In the genomic region with DNA sequence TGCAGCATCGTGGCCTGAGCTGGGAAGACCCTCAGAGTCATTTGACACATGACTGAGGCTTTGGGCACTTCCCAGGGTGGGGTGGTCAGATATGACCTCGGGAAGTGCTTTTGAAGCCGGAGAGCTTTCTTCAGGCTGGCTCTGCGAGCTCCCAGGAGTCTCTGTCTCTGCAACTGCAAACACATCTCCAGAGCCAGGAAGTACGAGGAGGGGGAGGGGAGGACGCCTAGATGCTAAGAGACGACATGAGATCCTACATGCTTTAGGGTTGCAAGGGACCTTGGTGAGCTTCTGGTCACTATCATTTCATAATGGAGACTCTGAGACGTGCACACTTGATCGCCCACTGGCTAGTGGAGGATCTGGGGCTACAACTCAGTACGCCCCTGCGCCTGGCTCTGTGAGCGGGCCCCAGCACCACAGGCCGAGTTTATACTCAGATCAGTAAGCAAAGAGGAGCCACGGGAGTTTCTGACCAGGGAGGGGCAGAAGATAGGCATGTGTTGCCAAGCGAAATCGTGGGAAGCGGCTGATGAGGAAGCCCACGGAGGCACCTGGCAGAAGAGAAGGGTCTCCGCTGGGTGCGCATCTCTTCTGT, we compare ENCODE assay signal across 9 cellular contexts. TPM values are rescaled to one million over a fixed set of nuclear protein-coding genes. Genes with fewer than 3 reads are reported as not detected.
DNase-seq lines count a peak whose midpoint lies in the region; ATAC-seq, FAIRE-seq and TF ChIP-seq lines count a peak whose summit lies in the region.
"Had no signal": no experiment of that assay in that cellular context is flagged by ENCODE, and none has a peak within 500 bp of the region (broad histone marks: within the 10 kb centered on the region; RNA-seq: fewer than 3 reads in every experiment).

No MANE protein-coding gene starts in this region.

- peaks cover 5 to 83% (median 32%) of the 10 kb centered on the region in 4 donors for H3K27me3 ChIP-seq in esophagus muscularis mucosa
- peaks cover 8 to 77% (median 35%) of the 10 kb centered on the region in 7 donors for H3K27me3 ChIP-seq in spleen (replicated peaks in 1 of 7)

- FAIRE-seq in kidney (lab: Jason Lieb, UNC), result no peak
- FAIRE-seq: A204.1 had no signal

- CTCF ChIA-PET in RWPE1 (lab: Yijun Ruan, JAX), result interaction anchor here (0.5 to 2.4 kb wide), 27 partner anchors 12 to 498 kb away, joined by 3 to 42 read pairs (median 4); no protein-coding TSS in a partner anchor

- H3K9me3 ChIP-seq in esophagus muscularis mucosa, result no peaks in the 10 kb centered on the region
- no peaks in the 10 kb centered on the region for H3K9me3 ChIP-seq in spleen
- H3K9me3 ChIP-seq in kidney (ENCODE audit: control insufficient read depth in 1 of 2, low read length in 2 of 2), result no peaks in the 10 kb centered on the region

- POLR2A ChIA-PET in RWPE1 (lab: Yijun Ruan, JAX; ENCODE audit: low non-redundant PET), result no interaction called here

- no peak for TF ChIP-seq POLR2A in esophagus muscularis mucosa (IDR thresholded peaks at IDR 0.05; ENCODE audit: low read depth)
- TF ChIP-seq POLR2A in spleen (IDR thresholded peaks at IDR 0.05), result no peak

- no peak for TF ChIP-seq CTCF in RWPE1 (conservative IDR thresholded peaks at IDR 0.05; ENCODE audit: low read depth)
- TF ChIP-seq CTCF in esophagus muscularis mucosa (IDR thresholded peaks at IDR 0.05), result no peak
- no peak for TF ChIP-seq CTCF in spleen (IDR thresholded peaks at IDR 0.05 in 8 of 11, conservative IDR thresholded peaks at IDR 0.05 in 3 of 11)
- no peak for TF ChIP-seq CTCF in kidney (IDR thresholded peaks at IDR 0.05; ENCODE audit: borderline replicate concordance, extremely low read depth, insufficient read depth)

- TF ChIP-seq EP300 in esophagus muscularis mucosa (IDR thresholded peaks at IDR 0.05), result no peak

- whole genome bisulfite sequencing in esophagus muscularis mucosa, result 39% methylated on average over 15 of the region's 20 CpGs
- 37 to 43% (median 41%) methylated on average over 19 to 20 of the region's 20 CpGs for WGBS in spleen, 5 donors

- peak; percentile 22 for DNase-seq in NCI-H2196 (lab: John Stamatoyannopoulos, UW; ENCODE audit: unreplicated experiment)
- no peak for DNase-seq in NCI-H2196 treated with DMSO at 0.1 percent for 48 hours (lab: John Stamatoyannopoulos, UW; ENCODE audit: unreplicated experiment)
- DNase-seq in RWPE1 (ENCODE audit: low spot score), result peak; percentile 21
- no peak for DNase-seq in esophagus muscularis mucosa (ENCODE audit: extremely low spot score)
- peak; percentile 27 for DNase-seq in renal cortical epithelial cell (ENCODE audit: low read depth)
- no peak for DNase-seq in spleen
- no peak for DNase-seq in kidney

- no peak for ATAC-seq in HG02981 (IDR thresholded peaks at IDR 0.05; ENCODE audit: unreplicated experiment)

- H3K9ac ChIP-seq in kidney (ENCODE audit: low read length in 2 of 2), result no peak overlapping the region

- H3K36me3 ChIP-seq in esophagus muscularis mucosa, result no peaks in the 10 kb centered on the region
- no peaks in the 10 kb centered on the region for H3K36me3 ChIP-seq in spleen
- no peaks in the 10 kb centered on the region for H3K36me3 ChIP-seq in kidney (ENCODE audit: control insufficient read depth in 1 of 2, insufficient read depth in 2 of 2, low read length in 2 of 2)

- H3K4me3 ChIP-seq in esophagus muscularis mucosa (peak overlapping the region; percentile 44 to 63 (median 48)), spleen (peak overlapping the region in 2 of 8 donors; percentile 47 to 68), kidney (ENCODE audit: low read length in 2 of 2) (no peak overlapping the region)

- H3K27ac ChIP-seq in RWPE1, result peak overlapping the region; percentile 73
- no peak overlapping the region for H3K27ac ChIP-seq in esophagus muscularis mucosa (replicated peaks in 1 of 4)
- no peak overlapping the region for H3K27ac ChIP-seq in spleen
- no peak overlapping the region for H3K27ac ChIP-seq in kidney (ENCODE audit: low read depth in 2 of 2, low read length in 2 of 2)

- intact Hi-C loops in esophagus muscularis mucosa (cut with DNase I) (loop anchor here (2.0 to 5.0 kb wide), 2 partner anchors 189 to 380 kb away; no protein-coding TSS in a partner anchor), spleen (cut with DNase I; ENCODE audit: low total_unique reads) (loop anchor here (5.0 kb wide), 2 partner anchors 185 to 200 kb away; no protein-coding TSS in a partner anchor), kidney (cut with DNase I) (loop anchor here (5.0 kb wide), 1 partner anchor 200 kb away; no protein-coding TSS in a partner anchor)

- H3K4me1 ChIP-seq in esophagus muscularis mucosa, result peaks cover 12 to 30% (median 26%) of the 10 kb centered on the region in 4 donors
- peaks cover 0 to 33% (median 22%) of the 10 kb centered on the region in 6 donors for H3K4me1 ChIP-seq in spleen
- peaks cover 0 to 4% of the 10 kb centered on the region in 2 donors for H3K4me1 ChIP-seq in kidney (ENCODE audit: control insufficient read depth in 1 of 2, insufficient read depth in 1 of 2, low read depth in 1 of 2, low read length in 2 of 2)

RNA-seq across cellular contexts. Expression of a gene that starts 0.5 kb away (rescaled TPM):
- total RNA-seq in esophagus muscularis mucosa, result 1 to 10 TPM in 1 of 4 donors, under 1 TPM in 3; under 0.01 to 1.7 (median 0.43) TPM
- total RNA-seq in renal cortical epithelial cell, result 0.35 and 0.40 TPM in 2 replicates
- 1 to 10 TPM in 4 of 7 donors, under 1 TPM in 3; 0.26 to 2.0 (median 1.1) TPM for total RNA-seq in spleen
- polyA plus RNA-seq in spleen, result under 1 TPM; 0.02 to 0.58 (median 0.52) TPM
- 2.3 TPM for total RNA-seq in kidney
- polyA plus RNA-seq in kidney (ENCODE audit: insufficient read depth, low read depth, low replicate concordance), result 0.56 TPM

Comparison
In these comparisons a context has a peak if more than half of its experiments do, and no peak if none do; other contexts are left out.
1. DNase-seq: peak in NCI-H2196 (single experiment), RWPE1 (single experiment) and renal cortical epithelial cell (single experiment); none in NCI-H2196 treated with DMSO at 0.1 percent for 48 hours (single experiment), esophagus muscularis mucosa (single experiment), spleen (single experiment) and kidney (single experiment).
2. H3K4me3 ChIP-seq: peak in esophagus muscularis mucosa (4 of 4); none in kidney (0 of 2).